In the genomic region with DNA sequence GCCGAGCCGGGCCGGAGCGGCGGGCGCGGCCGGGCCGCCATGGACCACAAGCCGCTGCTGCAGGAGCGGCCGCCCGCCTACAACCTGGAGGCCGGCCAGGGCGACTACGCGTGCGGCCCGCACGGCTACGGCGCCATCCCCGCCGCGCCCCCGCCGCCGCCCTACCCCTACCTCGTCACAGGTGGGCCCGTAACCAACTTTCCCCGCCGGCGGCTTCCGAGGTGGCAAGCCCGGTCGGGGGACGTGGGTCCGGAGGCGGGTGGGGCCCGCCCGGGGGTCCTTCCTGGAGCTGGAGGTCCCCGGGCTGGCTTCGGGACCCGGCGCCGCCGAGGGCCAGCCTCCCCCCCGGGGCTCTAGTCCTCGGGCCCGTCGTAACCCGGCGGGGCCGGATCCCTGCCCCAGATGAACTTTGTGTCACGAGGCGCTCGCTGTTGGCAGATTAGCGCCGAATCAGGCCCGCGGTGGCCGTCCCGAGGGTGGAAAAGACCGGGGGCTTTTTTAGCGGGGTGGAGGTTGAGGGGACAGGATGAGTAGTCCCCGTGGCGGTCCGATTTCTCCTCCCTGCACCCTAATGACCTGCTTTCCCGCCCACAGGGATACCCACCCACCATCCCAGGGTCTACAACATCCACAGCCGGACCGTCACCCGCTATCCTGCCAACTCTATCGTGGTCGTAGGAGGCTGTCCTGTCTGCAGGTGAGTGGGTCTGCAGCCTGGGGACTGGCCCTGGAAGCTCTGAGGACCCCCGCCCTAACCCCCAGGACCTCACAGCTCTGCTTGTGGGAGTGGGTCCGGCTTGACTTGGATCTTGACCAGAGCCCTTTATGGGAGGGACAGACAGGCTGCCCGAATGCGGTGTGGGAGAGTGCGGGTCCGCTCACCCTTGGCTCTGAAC, we compare ENCODE assay signal across 8 cellular contexts. TPM values are rescaled to one million over a fixed set of nuclear protein-coding genes. Genes with fewer than 3 reads are reported as not detected.
DNase-seq lines count a peak whose midpoint lies in the region; ATAC-seq, FAIRE-seq and TF ChIP-seq lines count a peak whose summit lies in the region.

No MANE protein-coding gene starts in this region.

- H4K91ac ChIP-seq in IMR-90 (ENCODE audit: insufficient read depth, low read depth, low read length) = peak overlapping the region; percentile 85

- peak overlapping the region; percentile 79; the same call in 1 of the 2 replicates for H3K23ac ChIP-seq in IMR-90 (ENCODE audit: low read depth, low read length)

- CTCF ChIA-PET in IMR-90 (lab: Yijun Ruan, JAX) = interaction anchor here (0.6 to 0.8 kb wide), 2 partner anchors 15 to 83 kb away, joined by 3 to 8 read pairs; no protein-coding TSS in a partner anchor

- H3K36me3 ChIP-seq in ES-I3 (ENCODE audit: insufficient read depth, low read length) (peaks cover 4% of the 10 kb centered on the region; the same call in 1 of the 2 replicates), IMR-90 (ENCODE audit: control insufficient read depth, insufficient read depth, low read length) (peaks cover 17% of the 10 kb centered on the region; the same call in 1 of the 2 replicates), iPS DF 6.9 (ENCODE audit: control insufficient read depth, insufficient read depth, low read length) (peaks cover 4% of the 10 kb centered on the region; the same call in 1 of the 2 replicates)

- H3K27ac Mint-ChIP-seq in activated naive CD4-positive, alpha-beta T cell treated with anti-CD3 and anti-CD28 coated beads, Interleukin-2, amount 50 U/mL, for 72 hours = peak overlapping the region; percentile 79 to 97

- WGBS in IMR-90 (ENCODE audit: extremely low coverage in 2 of 2, insufficient read length in 1 of 2), 2 experiments = 0% methylated on average over 16 of the region's 80 CpGs; no CpG with 5 or more reads in 1 of the 2 experiments
- no CpG with 5 or more reads among the region's 80 CpGs for WGBS in iPS DF 6.9 (ENCODE audit: insufficient coverage, insufficient read length)

- H3K27me3 ChIP-seq in IMR-90 (ENCODE audit: control insufficient read depth, insufficient read depth, low read length) (no peaks in the 10 kb centered on the region), iPS DF 6.9 (ENCODE audit: control insufficient read depth, insufficient read depth, low read length) (no peaks in the 10 kb centered on the region)

- no peak for TF ChIP-seq RAD21 in IMR-90 (IDR thresholded peaks at IDR 0.05; ENCODE audit: low read length)

- TF ChIP-seq POLR2A in IMR-90 (IDR thresholded peaks at IDR 0.05; ENCODE audit: low read depth, low read length) (0 out of 2 replicates have a peak, but pooled peaks have one; percentile 9), GM12892 (IDR thresholded peaks at IDR 0.05; ENCODE audit: low read depth, low read length) (no peak; the same call in 1 of the 2 replicates)

- H2BK5ac ChIP-seq in IMR-90 (ENCODE audit: low read depth, low read length, poor library complexity, severe bottlenecking) = peak overlapping the region; percentile 83

- peak overlapping the region; percentile 80 for H2AFZ ChIP-seq in IMR-90 (replicated peaks; ENCODE audit: low read length, poor library complexity)

- H3K4me3 ChIP-seq in IMR-90 (ENCODE audit: insufficient read depth, low read depth, low read length) (peak overlapping the region; percentile 88), iPS DF 6.9 (ENCODE audit: low read length) (peak overlapping the region; percentile 58), skin epidermis (peak overlapping the region; percentile 71 to 98 (median 91))

- peak overlapping the region; percentile 97 for H2AK5ac ChIP-seq in IMR-90 (ENCODE audit: low read depth, low read length)

- H3K9ac ChIP-seq in ES-I3 (ENCODE audit: low read depth, low read length) (peak overlapping the region; percentile 96), IMR-90 (ENCODE audit: low read depth, low read length) (peak overlapping the region; percentile 94)

- no peak for FAIRE-seq in GM12892 (lab: Jason Lieb, UNC)

- H2BK20ac ChIP-seq in IMR-90 (ENCODE audit: low read depth, low read length) = 0 out of 2 replicates have a peak overlapping the region, but pooled peaks have one; percentile 8

- DNase-seq in IMR-90 = no peak
- DNase-seq in activated naive CD4-positive, alpha-beta T cell treated with anti-CD3 and anti-CD28 coated beads, Interleukin-2, amount 50 U/mL, for 72 hours (ENCODE audit: low spot score in 2 of 2) = peak in 1 of 2 donors; percentile 26
- DNase-seq in iPS DF 6.9 (ENCODE audit: low read depth, low spot score) = no peak
- no peak for DNase-seq in GM12892 (ENCODE audit: insufficient read length)
- no peak for DNase-seq in NCI-H446 (lab: John Stamatoyannopoulos, UW)

- H2BK120ac ChIP-seq in IMR-90 (ENCODE audit: low read depth, low read length) = peak overlapping the region; percentile 66; the same call in 1 of the 2 replicates

- POLR2A ChIA-PET in IMR-90 (lab: Charles Lee; ENCODE audit: unreplicated experiment) = no interaction called here

- H3K36me3 Mint-ChIP-seq in activated naive CD4-positive, alpha-beta T cell treated with anti-CD3 and anti-CD28 coated beads, Interleukin-2, amount 50 U/mL, for 72 hours = peaks cover 0 to 8% of the 10 kb centered on the region in 2 donors

- peaks cover 34% of the 10 kb centered on the region for H3K4me1 ChIP-seq in ES-I3 (ENCODE audit: insufficient read depth, low read length)
- H3K4me1 ChIP-seq in IMR-90 (ENCODE audit: control insufficient read depth, insufficient read depth, low read length) = peaks cover 39% of the 10 kb centered on the region
- peaks cover 13% of the 10 kb centered on the region for H3K4me1 ChIP-seq in iPS DF 6.9 (ENCODE audit: control insufficient read depth, insufficient read depth, low read length)

- H4K5ac ChIP-seq in IMR-90 (ENCODE audit: low read depth, low read length) = peak overlapping the region; percentile 61

- H2BK15ac ChIP-seq in IMR-90 (ENCODE audit: low read depth, low read length) = no peak overlapping the region

- peak; percentile 33 for ATAC-seq in GM21423 (IDR thresholded peaks at IDR 0.05; ENCODE audit: unreplicated experiment)
- peak; percentile 25 for ATAC-seq in IMR-90 (ENCODE audit: low read depth)
- ATAC-seq in activated naive CD4-positive, alpha-beta T cell treated with anti-CD3 and anti-CD28 coated beads, Interleukin-2, amount 50 U/mL, for 72 hours = peak; percentile 43 to 49

- no peaks in the 10 kb centered on the region for H3K9me3 ChIP-seq in ES-I3 (ENCODE audit: control insufficient read depth, insufficient read depth, low read length)
- no peaks in the 10 kb centered on the region for H3K9me3 ChIP-seq in IMR-90 (ENCODE audit: control insufficient read depth, insufficient read depth, low read length)
- no peaks in the 10 kb centered on the region for H3K9me3 ChIP-seq in iPS DF 6.9 (ENCODE audit: control insufficient read depth, insufficient read depth, low read length)

- peaks cover 12 to 52% of the 10 kb centered on the region in 2 experiments; a peak in 3 of 4 replicates for H3K79me1 ChIP-seq in IMR-90 (ENCODE audit: low read depth in 1 of 2, low read length in 2 of 2)

- dilution Hi-C loops in IMR-90 (cut with HindIII; ENCODE audit: low sequenced_read_pairs, unreplicated experiment) = no loop called here

- peak overlapping the region; percentile 92 for H3K4ac ChIP-seq in IMR-90 (ENCODE audit: low read depth, low read length)

- H3K18ac ChIP-seq in IMR-90 (ENCODE audit: low read depth, low read length) = peak overlapping the region; percentile 31; the same call in 1 of the 2 replicates

- peak overlapping the region; percentile 91 for H3K27ac ChIP-seq in IMR-90 (ENCODE audit: insufficient read depth, low read length)
- H3K27ac ChIP-seq in iPS DF 6.9 (ENCODE audit: low read length) = no peak overlapping the region
- H3K27ac ChIP-seq in skin epidermis = peak overlapping the region; percentile 94 to 99 (median 98)

- H3K9me1 ChIP-seq in IMR-90 (ENCODE audit: insufficient read depth, low read length) = peaks cover 17% of the 10 kb centered on the region

- H3K14ac ChIP-seq in IMR-90 (replicated peaks; ENCODE audit: low read depth, low read length) = peak overlapping the region; percentile 86

- no peak for TF ChIP-seq CTCF in IMR-90 (conservative IDR thresholded peaks at IDR 0.05; ENCODE audit: low read depth, low read length)

- peak overlapping the region; percentile 12 to 46; a peak in 2 of 4 replicates for H4K8ac ChIP-seq in IMR-90 (ENCODE audit: low read depth in 2 of 2, low read length in 2 of 2)

- H3K56ac ChIP-seq in IMR-90 (ENCODE audit: extremely low read depth, insufficient read depth, low read length) = peak overlapping the region; percentile 79

- peak overlapping the region; percentile 99 for H2AK9ac ChIP-seq in IMR-90 (replicated peaks; ENCODE audit: low read depth, low read length, poor library complexity)

- BruUV-seq in IMR-90 (replicated peaks; lab: Mats Ljungman, UMichigan) = TSS peak; percentile 50

- peaks cover 42% of the 10 kb centered on the region for H4K20me1 ChIP-seq in IMR-90 (ENCODE audit: insufficient read depth, low read length)

- intact Hi-C loops in IMR-90 (cut with micrococcal nuclease) = no loop called here

- H3K9me3 Mint-ChIP-seq in activated naive CD4-positive, alpha-beta T cell treated with anti-CD3 and anti-CD28 coated beads, Interleukin-2, amount 50 U/mL, for 72 hours = no peaks in the 10 kb centered on the region

- H3K4me2 ChIP-seq in IMR-90 (ENCODE audit: low read depth, low read length) = peak overlapping the region; percentile 97

- in situ Hi-C loops in IMR-90 (cut with MboI; ENCODE audit: low sequenced_read_pairs) = no loop called here

TF ChIP-seq in IMR-90, 13 proteins besides CTCF, POLR2A, EP300 and RAD21:
- TF ChIP-seq MXI1 (IDR thresholded peaks at IDR 0.05; ENCODE audit: borderline replicate concordance, low read depth, low read length) = 0 out of 2 replicates have a peak, but pooled peaks have one; percentile 2
- TF ChIP-seq MAZ (IDR thresholded peaks at IDR 0.05; ENCODE audit: borderline replicate concordance, low read depth, low read length) = no peak

RNA-seq across cellular contexts. Expression of gene BRI3, which starts 0.5 kb away (rescaled TPM):
- total RNA-seq in IMR-90 (2012; rRNA removed) = 24.7 and 30.6 TPM in 2 replicates
- 68.3 and 91.3 TPM in 2 replicates for polyA plus RNA-seq in IMR-90 (2012; rRNA removed)
- 81.9 and 90.8 TPM in 2 replicates for polyA plus RNA-seq in IMR-90 (2012; cell fraction: cytosol; rRNA removed)
- 23.2 and 48.0 TPM in 2 replicates for polyA plus RNA-seq in IMR-90 (2012; cell fraction: nucleus; rRNA removed; ENCODE audit: low replicate concordance)
- 10 to 100 TPM; 50.0 to 66.4 TPM for total RNA-seq in activated naive CD4-positive, alpha-beta T cell treated with anti-CD3 and anti-CD28 coated beads, Interleukin-2, amount 50 U/mL, for 72 hours
- 62.1 TPM for polyA plus RNA-seq in GM12892 (2012; ENCODE audit: missing spikeins)

RNA-seq across cellular contexts. Expression of gene TECPR1, which starts 30.0 kb away (rescaled TPM):
- 6.9 and 14.7 TPM in 2 replicates for total RNA-seq in IMR-90 (2012; rRNA removed)
- polyA plus RNA-seq in IMR-90 (2012; rRNA removed) = 10.6 and 11.5 TPM in 2 replicates
- polyA plus RNA-seq in IMR-90 (2012; cell fraction: cytosol; rRNA removed) = 6.5 and 9.9 TPM in 2 replicates
- 18.6 and 48.0 TPM in 2 replicates for polyA plus RNA-seq in IMR-90 (2012; cell fraction: nucleus; rRNA removed; ENCODE audit: low replicate concordance)
- total RNA-seq in activated naive CD4-positive, alpha-beta T cell treated with anti-CD3 and anti-CD28 coated beads, Interleukin-2, amount 50 U/mL, for 72 hours = 10 to 100 TPM; 37.9 to 62.0 TPM
- 6.4 TPM for polyA plus RNA-seq in GM12892 (2012; ENCODE audit: missing spikeins)
